1 cellular context compared by ENCODE assay signal in genomic region chr15:66646308-66646707, GRCh38.
TF ChIP-seq lines count a peak whose summit lies in the region.

No MANE protein-coding gene starts in this region.

TF ChIP-seq in IMR-90, 13 proteins besides CTCF, POLR2A, EP300 and RAD21:
- TF ChIP-seq ELK1 (IDR thresholded peaks at IDR 0.05; ENCODE audit: borderline replicate concordance, low read depth, low read length) (no peak), RCOR1 (IDR thresholded peaks at IDR 0.05; ENCODE audit: insufficient replicate concordance, low read length) (no peak)
TF ChIP-seq in IMR-90: peak in this region for 0.
